ENCODE assay signal across 1 cellular context in genomic region chr4:178086324-178086723, GRCh38.
TF ChIP-seq lines count a peak whose summit lies in the region.

No MANE protein-coding gene starts in this region.

TF ChIP-seq in HCT116, 20 proteins besides CTCF, POLR2A, EP300 and RAD21 (continued from another document):
- TF ChIP-seq ZBTB33 (IDR thresholded peaks at IDR 0.05; ENCODE audit: extremely low read depth, insufficient replicate concordance, low read length) (no peak), JUND (IDR thresholded peaks at IDR 0.05) (no peak), SRF (IDR thresholded peaks at IDR 0.05; ENCODE audit: low read depth) (no peak), SP1 (IDR thresholded peaks at IDR 0.05; ENCODE audit: low read depth) (no peak), ELF1 (IDR thresholded peaks at IDR 0.05; ENCODE audit: borderline replicate concordance, low read depth) (no peak)
TF ChIP-seq in HCT116: peak in this region for 0.
